Comparison of ENCODE assay signal across 8 cellular contexts in the genomic region with DNA sequence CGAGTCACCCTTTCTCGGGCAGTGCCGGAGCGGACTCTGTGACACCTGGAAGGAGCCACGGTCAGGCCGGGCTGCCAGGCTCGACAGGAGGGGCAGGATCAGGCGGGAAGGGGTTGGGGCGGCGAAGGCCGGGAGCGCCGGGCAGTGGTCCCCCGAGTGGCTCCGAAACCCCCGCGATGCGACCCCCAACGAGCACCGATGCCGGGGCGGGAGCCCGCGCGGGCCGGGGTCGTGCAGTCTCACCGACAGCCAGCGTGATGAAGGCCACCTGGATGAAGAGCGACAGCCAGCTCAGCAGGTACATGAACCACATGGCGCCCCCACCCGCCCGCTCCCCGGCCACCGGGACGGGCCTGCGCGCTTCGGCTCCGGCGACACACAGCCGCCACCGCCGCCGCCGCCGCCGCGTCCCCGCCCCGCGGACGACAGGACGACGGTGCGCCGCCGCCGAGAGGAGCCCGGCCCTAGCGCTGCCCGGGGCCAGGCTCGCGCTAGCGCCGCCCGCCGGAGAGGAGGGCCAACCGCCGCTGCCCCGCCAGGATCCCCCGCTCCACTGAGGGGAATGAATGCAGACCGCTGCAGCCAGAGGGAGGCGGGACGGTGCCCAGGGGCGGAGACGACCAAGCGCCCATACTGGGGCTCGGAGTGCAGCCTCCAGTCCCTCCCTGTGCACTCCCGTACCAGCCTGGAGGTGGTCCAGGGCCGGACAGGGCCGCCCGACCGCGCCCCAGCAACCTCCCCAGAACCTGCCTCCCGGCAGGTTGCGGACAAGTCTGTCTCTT. TPM values are rescaled to one million over a fixed set of nuclear protein-coding genes. Genes with fewer than 3 reads are reported as not detected.
A peak's percentile ranks its signal among the peaks of the same experiment; 100 is the strongest.
DNase-seq lines count a peak whose midpoint lies in the region; ATAC-seq and TF ChIP-seq lines count a peak whose summit lies in the region.

A gene (minus strand): TSS at position 429 of the 782 bp plus-strand sequence. CDS start 116 bp downstream, at position 313.

- DNase-seq in ELF-1 (ENCODE audit: low read depth, low spot score) (peak; percentile 92), GM23248 (peak; percentile 93), Kasumi-1 (lab: John Stamatoyannopoulos, UW) (peak; percentile 83 to 84), RWPE2 (ENCODE audit: low spot score) (peak; percentile 87), fibroblast of the aortic adventitia (ENCODE audit: low read depth) (peak; percentile 74), stomach (peak; percentile 92)
- DNase-seq in activated effector memory CD4-positive, alpha-beta T cell treated with Interleukin-2 at 50 U/mL for 16 hours = peak; percentile 91

- H3K9me2 ChIP-seq in GM23248 (ENCODE audit: insufficient read depth) (no peaks in the 10 kb centered on the region), neural cell (ENCODE audit: insufficient read depth, low read length) (no peaks in the 10 kb centered on the region)

- H3K4me2 ChIP-seq in GM23248 (ENCODE audit: unreplicated experiment) (peak within 1 kb of the TSS; percentile 96), neural cell (ENCODE audit: low read length) (peak within 1 kb of the TSS; percentile 96)

- H3K4me3 ChIP-seq in GM23248 = peak within 1 kb of the TSS; percentile 78
- H3K4me3 ChIP-seq in RWPE2 (ENCODE audit: severe bottlenecking) = peak within 1 kb of the TSS; percentile 97
- H3K4me3 ChIP-seq in fibroblast of the aortic adventitia (ENCODE audit: low read depth, low read length) = peak within 1 kb of the TSS; percentile 86
- H3K4me3 ChIP-seq in neural cell (ENCODE audit: low read length) = peak within 1 kb of the TSS; percentile 99
- H3K4me3 ChIP-seq in stomach = peak within 1 kb of the TSS; percentile 94 to 99 (median 98)

- in situ Hi-C loops in GM23248 (cut with MboI) = no loop called here

- no peak for TF ChIP-seq POLR2A in stomach (IDR thresholded peaks at IDR 0.05)

- H3F3A ChIP-seq in GM23248 (ENCODE audit: insufficient read depth) = no peaks in the 10 kb centered on the region
- H3F3A ChIP-seq in neural cell (ENCODE audit: insufficient read depth, low read length, poor library complexity, severe bottlenecking) = no peaks in the 10 kb centered on the region

- H3K27me3 ChIP-seq in GM23248 (replicated peaks; ENCODE audit: insufficient read depth) (no peaks in the 10 kb centered on the region), RWPE2 (ENCODE audit: insufficient read depth, poor library complexity, severe bottlenecking) (no peaks in the 10 kb centered on the region), neural cell (ENCODE audit: insufficient read depth, low read depth, low read length) (no peaks in the 10 kb centered on the region), stomach (no peaks in the 10 kb centered on the region)

- ATAC-seq in RWPE2 (ENCODE audit: low read depth) = peak; percentile 95

- no peaks in the 10 kb centered on the region for H3K9me3 ChIP-seq in GM23248 (ENCODE audit: low read depth)
- no peaks in the 10 kb centered on the region for H3K9me3 ChIP-seq in RWPE2 (ENCODE audit: severe bottlenecking)
- H3K9me3 ChIP-seq in neural cell (ENCODE audit: low read length) = no peaks in the 10 kb centered on the region
- H3K9me3 ChIP-seq in stomach = no peaks in the 10 kb centered on the region

- peak; percentile 45 for TF ChIP-seq RAD21 in neural cell (conservative IDR thresholded peaks at IDR 0.05)

- peaks cover 49% of the 10 kb centered on the region for H3K79me2 ChIP-seq in GM23248 (ENCODE audit: insufficient read depth)
- H3K79me2 ChIP-seq in neural cell (replicated peaks; ENCODE audit: insufficient read depth, low read length) = peaks cover 17% of the 10 kb centered on the region

- H3K9ac ChIP-seq in GM23248 (peak within 1 kb of the TSS; percentile 90), neural cell (ENCODE audit: low read length) (peak within 1 kb of the TSS; percentile 81)

- H3K4me1 ChIP-seq in GM23248 (ENCODE audit: insufficient read depth) (peaks cover 10% of the 10 kb centered on the region; the same call in 1 of the 2 replicates), RWPE2 (ENCODE audit: insufficient read depth, poor library complexity, severe bottlenecking) (peaks cover 10% of the 10 kb centered on the region), stomach (peaks cover 24 to 39% (median 29%) of the 10 kb centered on the region in 4 donors)

- no peaks in the 10 kb centered on the region for H4K20me1 ChIP-seq in GM23248 (ENCODE audit: insufficient read depth)
- no peaks in the 10 kb centered on the region for H4K20me1 ChIP-seq in neural cell (ENCODE audit: insufficient read depth)

- WGBS in GM23248 (ENCODE audit: low coverage in 1 of 2, low lambda C conversion rate in 2 of 2, missing lambda C conversion rate in 2 of 2), 2 experiments = 0 to 1% methylated on average over 28 to 37 of the region's 87 CpGs
- 0 to 1% (median 0%) methylated on average over 26 to 87 of the region's 87 CpGs for WGBS in stomach, 5 donors

- peak within 1 kb of the TSS; percentile 98 for H2AFZ ChIP-seq in GM23248
- H2AFZ ChIP-seq in neural cell (ENCODE audit: low read depth, low read length) = peak within 1 kb of the TSS; percentile 77

- intact Hi-C loops in stomach (cut with DNase I; ENCODE audit: low total_unique reads) = no loop called here

- H3K27ac ChIP-seq in GM23248 = 0 out of 2 replicates have a peak within 1 kb of the TSS, but pooled peaks have one; percentile 24
- H3K27ac ChIP-seq in RWPE2 (ENCODE audit: poor library complexity, severe bottlenecking) = peak within 1 kb of the TSS; percentile 8
- peak within 1 kb of the TSS; percentile 57 for H3K27ac ChIP-seq in neural cell (ENCODE audit: low read length)
- H3K27ac ChIP-seq in stomach = peak within 1 kb of the TSS; percentile 80 to 92 (median 87)

- TF ChIP-seq CTCF in RWPE2 (IDR thresholded peaks at IDR 0.05; ENCODE audit: poor library complexity, severe bottlenecking) (peak; percentile 94), fibroblast of the aortic adventitia (IDR thresholded peaks at IDR 0.05; ENCODE audit: insufficient read depth, low read length) (peak; percentile 59), neural cell (IDR thresholded peaks at IDR 0.05; ENCODE audit: poor library complexity, severe bottlenecking) (peak; percentile 92), stomach (IDR thresholded peaks at IDR 0.05) (peak in 4 of 7 experiments; percentile 28 to 76 (median 47))

- H3K36me3 ChIP-seq in GM23248 (ENCODE audit: low read depth) (no peaks in the 10 kb centered on the region), RWPE2 (ENCODE audit: low read depth) (peaks cover 32% of the 10 kb centered on the region), neural cell (ENCODE audit: insufficient read depth, low read length) (no peaks in the 10 kb centered on the region), stomach (peaks cover 11 to 26% (median 25%) of the 10 kb centered on the region in 4 donors)

- TF ChIP-seq EP300 in neural cell (conservative IDR thresholded peaks at IDR 0.05; ENCODE audit: poor library complexity, severe bottlenecking) (peak; percentile 29), stomach (IDR thresholded peaks at IDR 0.05) (no peak)

TF ChIP-seq in neural cell, 6 proteins besides CTCF, POLR2A, EP300 and RAD21:
- no peak for TF ChIP-seq SMC3 (conservative IDR thresholded peaks at IDR 0.05; ENCODE audit: poor library complexity)
- TF ChIP-seq EZH2 (IDR thresholded peaks at IDR 0.05; ENCODE audit: borderline replicate concordance, insufficient read depth, low read length, poor library complexity, severe bottlenecking) = no peak
- TF ChIP-seq, protein P1, sequence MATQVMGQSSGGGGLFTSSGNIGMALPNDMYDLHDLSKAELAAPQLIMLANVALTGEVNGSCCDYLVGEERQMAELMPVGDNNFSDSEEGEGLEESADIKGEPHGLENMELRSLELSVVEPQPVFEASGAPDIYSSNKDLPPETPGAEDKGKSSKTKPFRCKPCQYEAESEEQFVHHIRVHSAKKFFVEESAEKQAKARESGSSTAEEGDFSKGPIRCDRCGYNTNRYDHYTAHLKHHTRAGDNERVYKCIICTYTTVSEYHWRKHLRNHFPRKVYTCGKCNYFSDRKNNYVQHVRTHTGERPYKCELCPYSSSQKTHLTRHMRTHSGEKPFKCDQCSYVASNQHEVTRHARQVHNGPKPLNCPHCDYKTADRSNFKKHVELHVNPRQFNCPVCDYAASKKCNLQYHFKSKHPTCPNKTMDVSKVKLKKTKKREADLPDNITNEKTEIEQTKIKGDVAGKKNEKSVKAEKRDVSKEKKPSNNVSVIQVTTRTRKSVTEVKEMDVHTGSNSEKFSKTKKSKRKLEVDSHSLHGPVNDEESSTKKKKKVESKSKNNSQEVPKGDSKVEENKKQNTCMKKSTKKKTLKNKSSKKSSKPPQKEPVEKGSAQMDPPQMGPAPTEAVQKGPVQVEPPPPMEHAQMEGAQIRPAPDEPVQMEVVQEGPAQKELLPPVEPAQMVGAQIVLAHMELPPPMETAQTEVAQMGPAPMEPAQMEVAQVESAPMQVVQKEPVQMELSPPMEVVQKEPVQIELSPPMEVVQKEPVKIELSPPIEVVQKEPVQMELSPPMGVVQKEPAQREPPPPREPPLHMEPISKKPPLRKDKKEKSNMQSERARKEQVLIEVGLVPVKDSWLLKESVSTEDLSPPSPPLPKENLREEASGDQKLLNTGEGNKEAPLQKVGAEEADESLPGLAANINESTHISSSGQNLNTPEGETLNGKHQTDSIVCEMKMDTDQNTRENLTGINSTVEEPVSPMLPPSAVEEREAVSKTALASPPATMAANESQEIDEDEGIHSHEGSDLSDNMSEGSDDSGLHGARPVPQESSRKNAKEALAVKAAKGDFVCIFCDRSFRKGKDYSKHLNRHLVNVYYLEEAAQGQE (IDR thresholded peaks at IDR 0.05; ENCODE audit: borderline replicate concordance) = no peak
- no peak for TF ChIP-seq TAF1 (IDR thresholded peaks at IDR 0.05; ENCODE audit: low read depth)
- peak; percentile 74 for TF ChIP-seq POLR2AphosphoS5 (IDR thresholded peaks at IDR 0.05)
- peak; percentile 76 for TF ChIP-seq MXI1 (conservative IDR thresholded peaks at IDR 0.05; ENCODE audit: poor library complexity, severe bottlenecking)

RNA-seq across cellular contexts. Expression of the gene that starts here (rescaled TPM):
- 46.9 and 64.1 TPM in 2 replicates for total RNA-seq in GM23248 (2014; rRNA removed; shearing (Covaris generic))
- polyA plus RNA-seq in GM23248 (2016; fragmentation: Nextera tagmentation; extraction: Ambion mirVana) (54.1 and 55.7 TPM in 2 replicates), neural cell (30.3 and 48.2 TPM in 2 replicates), stomach (10 to 100 TPM; 17.1 to 19.2 (median 17.9) TPM)
- total RNA-seq in fibroblast of the aortic adventitia (ENCODE audit: low replicate concordance) (11.8 and 44.2 TPM in 2 replicates), stomach (10 to 100 TPM in 2 of 5 donors, 1 to 10 TPM in 3; 5.2 to 39.1 (median 9.4) TPM)
- 18.2 and 19.2 TPM in 2 replicates for polyA minus RNA-seq in neural cell

Comparison
In these comparisons a context has a peak if more than half of its experiments do, and no peak if none do; other contexts are left out.
1. Peak in every context shown above with its lines: DNase-seq, ATAC-seq, H3K4me3 ChIP-seq and H3K27ac ChIP-seq.
2. H3K27ac ChIP-seq: peak in every context shown above with its lines; median percentile 87 in stomach; 57 in neural cell; 24 in GM23248; 8 in RWPE2.